16 cellular contexts compared by ENCODE assay signal in the genomic region with DNA sequence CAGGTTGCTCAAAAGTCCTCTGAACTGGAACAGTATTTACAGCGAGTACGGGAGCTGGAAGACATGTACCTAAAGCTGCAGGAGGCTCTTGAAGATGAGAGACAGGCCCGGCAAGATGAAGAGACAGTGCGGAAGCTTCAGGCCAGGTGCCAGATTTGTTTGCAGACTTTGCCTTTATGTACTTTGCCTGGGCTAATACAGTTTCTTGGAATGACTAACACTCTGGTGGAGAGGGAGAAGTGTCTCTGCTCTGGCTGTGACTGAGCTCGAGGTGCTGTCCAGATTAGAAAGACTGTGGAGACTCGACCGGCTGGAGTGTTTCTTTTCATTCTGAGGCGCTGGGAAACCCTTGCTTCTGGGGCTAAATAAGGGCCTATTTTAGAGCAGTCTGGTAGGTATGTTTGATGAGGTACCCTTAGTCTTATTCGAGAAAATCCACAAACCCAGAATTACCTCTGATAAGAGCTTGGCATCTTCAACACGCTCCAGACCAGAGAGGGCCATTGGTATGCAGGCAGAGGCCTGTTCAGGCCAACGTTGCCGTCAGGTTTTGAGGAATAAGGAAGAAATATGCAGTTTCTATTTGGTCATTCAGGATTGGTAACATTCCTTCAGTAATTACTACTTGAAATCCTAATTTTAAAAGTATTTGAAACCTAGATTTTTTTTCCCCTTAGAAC.
DNase-seq lines count a peak whose midpoint lies in the region; ATAC-seq, FAIRE-seq and TF ChIP-seq lines count a peak whose summit lies in the region.
"Had no signal": no experiment of that assay in that cellular context is flagged by ENCODE, and none has a peak within 500 bp of the region (broad histone marks: within the 10 kb centered on the region; RNA-seq: fewer than 3 reads in every experiment).

No MANE protein-coding gene starts in this region.

- ATAC-seq in esophagus mucosa: peak; percentile 81

- DNase-seq in GM12892 (ENCODE audit: insufficient read length) (no peak), smooth muscle cell (lab: John Stamatoyannopoulos, UW; ENCODE audit: unreplicated experiment) (no peak), AG08396 (ENCODE audit: low spot score) (no peak), osteoblast (ENCODE audit: insufficient read length, low spot score, missing footprints) (no peak), SW 1271 (lab: John Stamatoyannopoulos, UW) (no peak), NCI-H1105 (lab: John Stamatoyannopoulos, UW) (no peak)
- DNase-seq: activated CD4-positive, alpha-beta memory T cell treated with anti-CD3 and anti-CD28 coated beads for 36 hours; effector memory CD4-positive, alpha-beta T cell; foreskin melanocyte; GF-D8; NCI-H2107; Right ventricle myocardium superior; stimulated activated CD4-positive, alpha-beta T cell treated with anti-CD3 and anti-CD28 coated beads, Interleukin-2, amount 100 ng/mL, for 24 hours; stimulated activated CD8-positive, alpha-beta memory T cell treated with anti-CD3 and anti-CD28 coated beads, Interleukin-4, amount 100 ng/mL, for 48 hours had no signal

- TF ChIP-seq CTCF in OCI-LY3 (IDR thresholded peaks at IDR 0.05; ENCODE audit: low read depth, low read length) (no peak), smooth muscle cell (IDR thresholded peaks at IDR 0.05; ENCODE audit: borderline replicate concordance, insufficient read depth, poor library complexity, severe bottlenecking) (no peak), osteoblast (IDR thresholded peaks at IDR 0.05; ENCODE audit: extremely low read depth, low read depth, low read length) (no peak)

- FAIRE-seq in GM12892 (lab: Jason Lieb, UNC): peak; percentile 92

- H3K27ac ChIP-seq in OCI-LY3 (ENCODE audit: low read length) (peak overlapping the region; percentile 98), smooth muscle cell (ENCODE audit: low read depth) (peak overlapping the region; percentile 90), osteoblast (ENCODE audit: low read depth, low read length) (no peak overlapping the region)

- peak overlapping the region; percentile 83 for H3K4me2 ChIP-seq in OCI-LY3 (ENCODE audit: low read length)
- no peak overlapping the region for H3K4me2 ChIP-seq in smooth muscle cell
- no peak overlapping the region for H3K4me2 ChIP-seq in osteoblast (ENCODE audit: insufficient read depth, low read length)

- H3K9me3 ChIP-seq in OCI-LY3 (ENCODE audit: insufficient read depth, low read length) (peaks cover 11% of the 10 kb centered on the region; the same call in 1 of the 2 replicates), smooth muscle cell (replicated peaks; ENCODE audit: low read depth) (no peaks in the 10 kb centered on the region), osteoblast (ENCODE audit: low read depth, low read length) (no peaks in the 10 kb centered on the region)

- H3K4me3 ChIP-seq in OCI-LY3 (ENCODE audit: low read length) (peak overlapping the region; percentile 45), smooth muscle cell (no peak overlapping the region), osteoblast (ENCODE audit: insufficient read depth, low read length) (no peak overlapping the region)

- H2AFZ ChIP-seq in OCI-LY3 (ENCODE audit: low read depth, low read length) (no peak overlapping the region), smooth muscle cell (ENCODE audit: low read depth) (no peak overlapping the region), osteoblast (ENCODE audit: low read length) (no peak overlapping the region)

- no peak for TF ChIP-seq POLR2A in GM12892 (IDR thresholded peaks at IDR 0.05; ENCODE audit: low read depth, low read length)

- H3K4me1 ChIP-seq in OCI-LY3 (ENCODE audit: low read length): peaks cover 81% of the 10 kb centered on the region
- H3K4me1 ChIP-seq in smooth muscle cell (ENCODE audit: low read depth): peaks cover 6% of the 10 kb centered on the region
- no peaks in the 10 kb centered on the region for H3K4me1 ChIP-seq in osteoblast (ENCODE audit: insufficient read depth, low read length)

- WGBS in smooth muscle cell (ENCODE audit: low lambda C conversion rate): 68% methylated on average over 12 of the region's 12 CpGs

- H3K27me3 ChIP-seq in OCI-LY3 (ENCODE audit: low read depth, low read length) (no peaks in the 10 kb centered on the region), smooth muscle cell (ENCODE audit: low read depth) (no peaks in the 10 kb centered on the region), osteoblast (ENCODE audit: insufficient read depth, low read length) (no peaks in the 10 kb centered on the region)

- H4K20me1 ChIP-seq in OCI-LY3 (ENCODE audit: insufficient read depth, low read length) (no peaks in the 10 kb centered on the region), smooth muscle cell (ENCODE audit: low read depth) (no peaks in the 10 kb centered on the region), osteoblast (ENCODE audit: insufficient read depth, low read length) (no peaks in the 10 kb centered on the region)

- H3K36me3 ChIP-seq in OCI-LY3 (replicated peaks; ENCODE audit: low read depth, low read length) (peaks cover 50% of the 10 kb centered on the region), smooth muscle cell (ENCODE audit: low read depth) (peaks cover 6% of the 10 kb centered on the region), osteoblast (ENCODE audit: insufficient read depth, low read length) (peaks cover 27% of the 10 kb centered on the region)

- H3K9ac ChIP-seq in OCI-LY3 (ENCODE audit: low read length) (peak overlapping the region; percentile 83), smooth muscle cell (ENCODE audit: low read depth) (peak overlapping the region; percentile 68)

- H3F3A ChIP-seq in smooth muscle cell (ENCODE audit: low read depth): peaks cover 11% of the 10 kb centered on the region

- peaks cover 71% of the 10 kb centered on the region for H3K79me2 ChIP-seq in OCI-LY3 (ENCODE audit: low read length)
- no peaks in the 10 kb centered on the region for H3K79me2 ChIP-seq in smooth muscle cell (ENCODE audit: low read depth)
- H3K79me2 ChIP-seq in osteoblast (ENCODE audit: insufficient read depth, low read length): peaks cover 10% of the 10 kb centered on the region
